Comparison of ENCODE assay signal across 15 cellular contexts in the genomic region with DNA sequence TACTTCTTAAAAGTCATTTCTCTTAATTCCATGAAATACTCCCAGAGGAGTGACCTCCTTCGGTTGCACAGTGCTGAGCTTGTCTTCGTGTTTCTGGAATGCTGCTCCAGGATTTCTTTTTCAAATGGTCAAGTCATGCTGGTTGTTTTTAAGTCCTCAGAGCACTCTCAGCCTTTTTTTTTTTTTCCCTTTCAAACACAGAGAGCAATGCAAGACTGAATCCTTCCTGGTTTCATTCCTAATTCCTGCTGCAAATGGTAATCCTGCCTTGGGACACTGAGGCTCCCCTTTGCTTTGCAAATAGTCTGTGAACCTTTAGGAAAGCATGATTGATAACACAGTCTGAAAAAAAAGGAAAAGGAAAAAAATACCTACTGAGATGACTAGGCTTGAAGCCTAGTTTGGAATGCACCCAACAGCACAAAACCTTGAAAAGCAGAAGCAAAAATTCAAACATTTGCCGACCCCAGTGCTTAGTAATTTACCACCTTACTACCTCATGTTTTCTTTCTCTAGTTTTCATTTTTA.
DNase-seq lines count a peak whose midpoint lies in the region; ATAC-seq, FAIRE-seq and TF ChIP-seq lines count a peak whose summit lies in the region.
"Had no signal": no experiment of that assay in that cellular context is flagged by ENCODE, and none has a peak within 500 bp of the region (broad histone marks: within the 10 kb centered on the region; RNA-seq: fewer than 3 reads in every experiment).

No MANE protein-coding gene starts in this region.

- H3K9me1 ChIP-seq in IMR-90 (ENCODE audit: insufficient read depth, low read length): 0 out of 2 replicates have a peak, but pooled peaks cover 4% of the 10 kb centered on the region

- no peak overlapping the region for H2AK5ac ChIP-seq in IMR-90 (ENCODE audit: low read depth, low read length)

- no peak overlapping the region for H3K4ac ChIP-seq in IMR-90 (ENCODE audit: low read depth, low read length)

- H3K14ac ChIP-seq in IMR-90 (replicated peaks; ENCODE audit: low read depth, low read length): no peak overlapping the region

- in situ Hi-C loops in IMR-90 (cut with MboI; ENCODE audit: low sequenced_read_pairs): no loop called here
- in situ Hi-C loops in HepG2 (cut with HindIII; ENCODE audit: extremely low pct_ligation_motif_present, low pct_unique_long_range_greater_than_20kb): no loop called here

- no peak overlapping the region for H3K23ac ChIP-seq in IMR-90 (ENCODE audit: low read depth, low read length)

- H2BK5ac ChIP-seq in IMR-90 (ENCODE audit: low read depth, low read length, poor library complexity, severe bottlenecking): no peak overlapping the region

- peak overlapping the region; percentile 68 for H3K4me2 ChIP-seq in IMR-90 (ENCODE audit: low read depth, low read length)
- no peak overlapping the region for H3K4me2 ChIP-seq in HepG2 (ENCODE audit: low read depth, low read length)

- dilution Hi-C loops in IMR-90 (cut with HindIII; ENCODE audit: low sequenced_read_pairs, unreplicated experiment): no loop called here

- no peak overlapping the region for H3K4me3 ChIP-seq in IMR-90 (ENCODE audit: insufficient read depth, low read depth, low read length)
- no peak overlapping the region for H3K4me3 ChIP-seq in HepG2 (replicated peaks in 1 of 3; ENCODE audit: insufficient read depth in 1 of 3, low read depth in 2 of 3, low read length in 3 of 3)
- H3K4me3 ChIP-seq: lung had no signal

- 0% methylated on average over 2 of the region's 3 CpGs; no CpG with 5 or more reads in 1 of the 2 experiments for WGBS in IMR-90 (ENCODE audit: extremely low coverage in 2 of 2, insufficient read length in 1 of 2), 2 experiments
- WGBS in HepG2 (ENCODE audit: low lambda C conversion rate): 0% methylated on average over 3 of the region's 3 CpGs

- intact Hi-C loops in IMR-90 (cut with micrococcal nuclease): no loop called here
- intact Hi-C loops in sciatic nerve (cut with DNase I): no loop called here
- intact Hi-C loops in HepG2 (cut with micrococcal nuclease; ENCODE audit: unreplicated experiment): no loop called here

- ATAC-seq in GM18909 (IDR thresholded peaks at IDR 0.05; ENCODE audit: poor library complexity, unreplicated experiment) (peak; percentile 46), IMR-90 (ENCODE audit: low read depth) (peak; percentile 46), sciatic nerve (peak; percentile 85), HepG2 (no peak)
- ATAC-seq: Panc1 had no signal

- FAIRE-seq in HepG2 (lab: Jason Lieb, UNC): no peak

- no peak for TF ChIP-seq POLR2A in IMR-90 (IDR thresholded peaks at IDR 0.05; ENCODE audit: low read depth, low read length)
- no peak for TF ChIP-seq POLR2A in HepG2 (IDR thresholded peaks at IDR 0.05; ENCODE audit: insufficient read depth in 1 of 2, low read depth in 2 of 2, low read length in 2 of 2)

- no peaks in the 10 kb centered on the region for H3K36me3 ChIP-seq in IMR-90 (ENCODE audit: control insufficient read depth, insufficient read depth, low read length)
- no peaks in the 10 kb centered on the region for H3K36me3 ChIP-seq in HepG2 (replicated peaks in 1 of 2; ENCODE audit: control insufficient read depth in 1 of 2, insufficient read depth in 2 of 2, low read length in 2 of 2)

- no peaks in the 10 kb centered on the region for H3K79me2 ChIP-seq in HepG2 (ENCODE audit: insufficient read depth, low read length)

- no peak for TF ChIP-seq EP300 in HepG2 (IDR thresholded peaks at IDR 0.05; ENCODE audit: low read depth in 2 of 2, low read length in 2 of 2)
- TF ChIP-seq EP300 in HepG2 (CRISPR knock-in tag; IDR thresholded peaks at IDR 0.05; ENCODE audit: borderline replicate concordance): no peak

- H2BK20ac ChIP-seq in IMR-90 (ENCODE audit: low read depth, low read length): no peak overlapping the region

- no peak overlapping the region for H3K56ac ChIP-seq in IMR-90 (ENCODE audit: extremely low read depth, insufficient read depth, low read length)

- no peak overlapping the region for H4K5ac ChIP-seq in IMR-90 (ENCODE audit: low read depth, low read length)

- CTCF ChIA-PET in IMR-90 (lab: Yijun Ruan, JAX): interaction anchor here (0.6 to 0.7 kb wide), 3 partner anchors 142 to 1857 kb away, joined by 3 to 5 read pairs (median 4); no protein-coding TSS in a partner anchor
- CTCF ChIA-PET in HepG2 (lab: Yijun Ruan, JAX; ENCODE audit: low intra/inter-chr PET ratio, low total read pairs): no interaction called here

- no peaks in the 10 kb centered on the region for H3K79me1 ChIP-seq in IMR-90 (ENCODE audit: low read depth in 1 of 2, low read length in 2 of 2)

- H4K91ac ChIP-seq in IMR-90 (ENCODE audit: insufficient read depth, low read depth, low read length): no peak overlapping the region

- H3K9me3 ChIP-seq in IMR-90 (ENCODE audit: control insufficient read depth, insufficient read depth, low read length) (peaks cover 2% of the 10 kb centered on the region; the same call in 1 of the 2 replicates), HepG2 (ENCODE audit: low read length) (no peaks in the 10 kb centered on the region)

- H2AFZ ChIP-seq in IMR-90 (replicated peaks; ENCODE audit: low read length, poor library complexity) (no peak overlapping the region), HepG2 (ENCODE audit: low read length) (no peak overlapping the region)

- H4K8ac ChIP-seq in IMR-90 (ENCODE audit: low read depth in 2 of 2, low read length in 2 of 2): no peak overlapping the region

- H3K27ac ChIP-seq in IMR-90 (ENCODE audit: insufficient read depth, low read length): no peak overlapping the region
- H3K27ac ChIP-seq in HepG2 (ENCODE audit: extremely low read length, insufficient read depth, low read length): no peak overlapping the region

- DNase-seq in IMR-90: peak; percentile 41
- DNase-seq in fibroblast of peridontal ligament (ENCODE audit: extremely low read depth): peak; percentile 50
- DNase-seq in sciatic nerve (ENCODE audit: low spot score): no peak
- DNase-seq in HepG2 (ENCODE audit: low spot score): no peak
- no peak for DNase-seq in stimulated activated CD4-positive, alpha-beta T cell treated with anti-CD3 and anti-CD28 coated beads, Interleukin-4, amount 100 ng/mL, for 4 hours
- no peak for DNase-seq in 8988T
- no peak for DNase-seq in amygdala (lab: John Stamatoyannopoulos, UW)
- DNase-seq: activated CD4-positive, alpha-beta T cell treated with anti-CD3 and anti-CD28 coated beads for 1 hour; activated naive CD4-positive, alpha-beta T cell treated with anti-CD3 and anti-CD28 coated beads, Interleukin-2, amount 10 ng/mL, durations not matched to agents 7 days and 5 days; DMS79; NCI-H1436; stimulated activated CD4-positive, alpha-beta T cell treated with anti-CD3 and anti-CD28 coated beads, Interleukin-12 subunit alpha, Interleukin-12 subunit beta, amount 100 ng/mL, for 4 hours had no signal

- H3K18ac ChIP-seq in IMR-90 (ENCODE audit: low read depth, low read length): no peak overlapping the region

- H3K27me3 ChIP-seq in IMR-90 (ENCODE audit: control insufficient read depth, insufficient read depth, low read length) (peaks cover 3% of the 10 kb centered on the region), HepG2 (ENCODE audit: control insufficient read depth in 1 of 2, insufficient read depth in 2 of 2, low read length in 2 of 2) (no peaks in the 10 kb centered on the region)

- POLR2A ChIA-PET in IMR-90 (lab: Charles Lee; ENCODE audit: unreplicated experiment): interaction anchor here (1.4 kb wide), 1 partner anchor 13 kb away, joined by 3 read pairs; no protein-coding TSS in a partner anchor
- POLR2A ChIA-PET in HepG2 (lab: Yijun Ruan, JAX): no interaction called here

- H2BK15ac ChIP-seq in IMR-90 (ENCODE audit: low read depth, low read length): no peak overlapping the region

- H3K4me1 ChIP-seq in IMR-90 (ENCODE audit: control insufficient read depth, insufficient read depth, low read length) (no peaks in the 10 kb centered on the region), HepG2 (ENCODE audit: insufficient read depth, low read length) (no peaks in the 10 kb centered on the region)

- BruUV-seq in IMR-90 (replicated peaks; lab: Mats Ljungman, UMichigan) (no TSS peak), HepG2 (replicated peaks; lab: Mats Ljungman, UMichigan) (no TSS peak)

- H2AK9ac ChIP-seq in IMR-90 (replicated peaks; ENCODE audit: low read depth, low read length, poor library complexity): no peak overlapping the region

- H2BK120ac ChIP-seq in IMR-90 (ENCODE audit: low read depth, low read length): no peak overlapping the region

- H3K9ac ChIP-seq in IMR-90 (ENCODE audit: low read depth, low read length) (no peak overlapping the region), HepG2 (ENCODE audit: insufficient read depth, low read depth, low read length) (no peak overlapping the region)

- no peak for TF ChIP-seq CTCF in IMR-90 (conservative IDR thresholded peaks at IDR 0.05; ENCODE audit: low read depth, low read length)
- no peak for TF ChIP-seq CTCF in HepG2 (CRISPR knock-in tag; IDR thresholded peaks at IDR 0.05)

- no peaks in the 10 kb centered on the region for H4K20me1 ChIP-seq in IMR-90 (ENCODE audit: insufficient read depth, low read length)
- no peaks in the 10 kb centered on the region for H4K20me1 ChIP-seq in HepG2 (ENCODE audit: insufficient read depth, low read length)

- TF ChIP-seq RAD21 in IMR-90 (IDR thresholded peaks at IDR 0.05; ENCODE audit: low read length) (no peak), HepG2 (CRISPR knock-in tag; IDR thresholded peaks at IDR 0.05) (no peak)

TF ChIP-seq in IMR-90, 13 proteins besides CTCF, POLR2A, EP300 and RAD21 (continues in another document):
- TF ChIP-seq SMC3 (IDR thresholded peaks at IDR 0.05; ENCODE audit: low read depth, low read length) (no peak), CEBPB (IDR thresholded peaks at IDR 0.05; ENCODE audit: low read depth, low read length) (no peak), NFE2L2 (IDR thresholded peaks at IDR 0.05; ENCODE audit: low read depth, low read length) (no peak), RCOR1 (IDR thresholded peaks at IDR 0.05; ENCODE audit: insufficient replicate concordance, low read length) (no peak), CHD1 (IDR thresholded peaks at IDR 0.05; ENCODE audit: low read depth, low read length) (no peak)

TF ChIP-seq in HepG2, 621 proteins besides CTCF, POLR2A, EP300 and RAD21:
- TF ChIP-seq ZNF557 (CRISPR knock-in tag; IDR thresholded peaks at IDR 0.05) (no peak), GATA4 (IDR thresholded peaks at IDR 0.05; ENCODE audit: borderline replicate concordance, low read depth) (no peak)

Comparison
In these comparisons a context has a peak if more than half of its experiments do, and no peak if none do; other contexts are left out.
1. DNase-seq: peak in IMR-90 (single experiment) and fibroblast of peridontal ligament (single experiment); none in sciatic nerve (single experiment), HepG2 (single experiment), stimulated activated CD4-positive, alpha-beta T cell treated with anti-CD3 and anti-CD28 coated beads, Interleukin-4, amount 100 ng/mL, for 4 hours (0 of 2), 8988T (single experiment) and amygdala (0 of 56).